Comparison of ENCODE assay signal across 25 cellular contexts in genomic region chr2:77348821-77349220, GRCh38.
"Had no signal": no experiment of that assay in that cellular context is flagged by ENCODE, and none has a peak within 500 bp of the region (broad histone marks: within the 10 kb centered on the region; RNA-seq: fewer than 3 reads in every experiment).

No MANE protein-coding gene starts in this region.

- DNase-seq: naive thymus-derived CD4-positive, alpha-beta T cell; natural killer cell; nephron progenitor cell; nucleus accumbens; pancreas; retina; right cardiac atrium; stimulated activated CD4-positive, alpha-beta T cell treated with anti-CD3 and anti-CD28 coated beads, Interleukin-15, amount 100 ng/mL, for 24 hours; stimulated activated CD4-positive, alpha-beta T cell treated with anti-CD3 and anti-CD28 coated beads, Interleukin-2, amount 100 ng/mL, for 24 hours; stimulated activated CD4-positive, alpha-beta T cell treated with anti-CD3 and anti-CD28 coated beads, Interleukin-2, amount 100 ng/mL, for 48 hours; stimulated activated CD4-positive, alpha-beta T cell treated with anti-CD3 and anti-CD28 coated beads, Interleukin-4, amount 100 ng/mL, for 24 hours; stimulated activated naive B cell treated with anti-CD40 and anti-IgM and Interleukin-4, amounts not matched to agents 10 μg/mL and 1 μg/mL and 100 μg/mL, for 72 hours; stimulated activated naive CD4-positive, alpha-beta T cell treated with Interleukin-2 at 50 U/mL for 16 hours; stomach; thyroid gland; trophoblast cell; upper lobe of left lung had no signal

- H3K4me3 ChIP-seq: pancreas, prostate gland, skin epidermis, stomach, thoracic aorta, thyroid gland, tibial nerve, upper lobe of left lung, vagina had no signal

- ATAC-seq: naive thymus-derived CD4-positive, alpha-beta T cell; natural killer cell; pancreas; right cardiac atrium; sciatic nerve; stimulated activated effector memory CD8-positive, alpha-beta T cell treated with anti-CD3 and anti-CD28 coated beads, Interleukin-12 subunit alpha, Interleukin-12 subunit beta, amount 100 ng/mL, for 72 hours; stimulated activated naive B cell treated with anti-CD40 and anti-IgM and Interleukin-4, amounts not matched to agents 10 μg/mL and 1 μg/mL and 100 μg/mL, for 72 hours had no signal

- H3K36me3 ChIP-seq: neutrophil, pancreas, prostate gland, stomach, thoracic aorta, thyroid gland, tibial nerve, upper lobe of left lung, vagina had no signal

- H3K27ac ChIP-seq: neutrophil, pancreas, prostate gland, skin epidermis, stomach, thoracic aorta, thyroid gland, tibial nerve, upper lobe of left lung, vagina had no signal

- H3K4me1 ChIP-seq: pancreas, prostate gland, stomach, thyroid gland, tibial nerve, upper lobe of left lung, vagina had no signal

- H3K27me3 ChIP-seq: neutrophil, pancreas, stomach, thyroid gland, tibial nerve, upper lobe of left lung, vagina had no signal

- H3K9me3 ChIP-seq: neutrophil, pancreas, prostate gland, thoracic aorta, thyroid gland, upper lobe of left lung, vagina had no signal
